In the genomic region with DNA sequence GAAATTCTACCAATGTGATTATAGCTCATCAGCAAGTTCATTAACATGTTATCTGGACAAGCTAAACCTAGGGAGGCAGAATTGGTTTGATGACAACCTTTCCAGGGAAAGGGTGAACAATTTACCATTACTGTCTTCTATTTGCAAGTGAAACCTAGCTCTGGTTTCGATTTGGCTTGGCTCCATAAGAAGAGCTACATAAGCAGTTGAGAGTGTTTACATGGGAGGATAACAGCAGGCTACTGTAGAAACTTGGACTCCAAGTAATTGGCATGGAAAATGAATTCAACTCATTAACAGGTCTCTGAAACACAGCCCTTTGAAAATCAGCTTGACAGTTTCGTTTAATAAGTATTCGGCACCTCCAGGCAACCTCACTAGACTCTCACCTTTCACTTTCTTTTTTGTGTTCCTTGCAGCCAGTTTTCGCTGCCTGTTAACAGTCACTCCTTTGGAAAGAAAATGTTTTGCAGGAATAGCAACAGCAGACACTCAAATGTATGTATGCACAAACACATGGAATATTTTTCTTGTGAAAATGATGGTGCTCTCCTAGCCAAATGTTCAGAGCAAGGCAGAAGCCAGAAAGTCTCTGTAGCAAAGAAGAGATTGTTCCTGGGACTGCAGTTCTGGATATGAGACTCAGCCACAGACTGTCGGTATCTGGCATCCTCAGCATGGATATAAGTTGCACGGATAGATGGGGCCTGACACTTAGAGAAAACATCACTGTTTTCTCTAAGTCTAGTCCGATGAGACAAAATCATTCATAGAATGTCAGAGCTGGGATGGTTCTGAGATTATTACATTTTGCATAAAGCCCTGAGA, we compare ENCODE assay signal across 10 cellular contexts. TPM values are rescaled to one million over a fixed set of nuclear protein-coding genes. Genes with fewer than 3 reads are reported as not detected.
DNase-seq lines count a peak whose midpoint lies in the region; ATAC-seq, FAIRE-seq and TF ChIP-seq lines count a peak whose summit lies in the region.
"Had no signal": no experiment of that assay in that cellular context is flagged by ENCODE, and none has a peak within 500 bp of the region (broad histone marks: within the 10 kb centered on the region; RNA-seq: fewer than 3 reads in every experiment).

No MANE protein-coding gene starts in this region.

- no peak for DNase-seq in left ventricle myocardium inferior
- no peak for DNase-seq in left ventricle myocardium superior
- DNase-seq in activated naive CD8-positive, alpha-beta T cell treated with anti-CD3 and anti-CD28 coated beads, Interleukin-2, amount 10 ng/mL, durations not matched to agents 7 days and 5 days, result no peak
- no peak for DNase-seq in transverse colon
- DNase-seq in urothelium cell line (ENCODE audit: low spot score), result no peak
- no peak for DNase-seq in foreskin keratinocyte
- no peak for DNase-seq in uterus
- DNase-seq: activated gamma-delta T cell treated with Interleukin-2 at 50 U/mL for 16 hours had no signal

- TF ChIP-seq EP300 in transverse colon (IDR thresholded peaks at IDR 0.05; ENCODE audit: low read depth), result no peak

- intact Hi-C loops in left ventricle myocardium inferior (cut with micrococcal nuclease) (no loop called here), left ventricle myocardium superior (cut with micrococcal nuclease) (no loop called here), transverse colon (cut with DNase I; ENCODE audit: low total_unique reads) (no loop called here), uterus (cut with DNase I; ENCODE audit: low total_unique reads) (no loop called here)

- peak overlapping the region; percentile 71 for H3K4me3 Mint-ChIP-seq in activated naive CD8-positive, alpha-beta T cell treated with anti-CD3 and anti-CD28 coated beads, Interleukin-2, amount 10 ng/mL, durations not matched to agents 7 days and 5 days

- no peak for FAIRE-seq in urothelium cell line (lab: Jason Lieb, UNC)

- H3K36me3 Mint-ChIP-seq in activated naive CD8-positive, alpha-beta T cell treated with anti-CD3 and anti-CD28 coated beads, Interleukin-2, amount 10 ng/mL, durations not matched to agents 7 days and 5 days, result no peaks in the 10 kb centered on the region

- H3K27me3 Mint-ChIP-seq in activated naive CD8-positive, alpha-beta T cell treated with anti-CD3 and anti-CD28 coated beads, Interleukin-2, amount 10 ng/mL, durations not matched to agents 7 days and 5 days, result no peaks in the 10 kb centered on the region

- no peak overlapping the region for H3K27ac Mint-ChIP-seq in activated naive CD8-positive, alpha-beta T cell treated with anti-CD3 and anti-CD28 coated beads, Interleukin-2, amount 10 ng/mL, durations not matched to agents 7 days and 5 days

- H3K27me3 ChIP-seq in left ventricle myocardium inferior (ENCODE audit: low read depth) (no peaks in the 10 kb centered on the region), transverse colon (no peaks in the 10 kb centered on the region), foreskin keratinocyte (no peaks in the 10 kb centered on the region), uterus (no peaks in the 10 kb centered on the region)

- H3K9me3 Mint-ChIP-seq in activated naive CD8-positive, alpha-beta T cell treated with anti-CD3 and anti-CD28 coated beads, Interleukin-2, amount 10 ng/mL, durations not matched to agents 7 days and 5 days, result no peaks in the 10 kb centered on the region

- in situ Hi-C loops in transverse colon (cut with MboI; ENCODE audit: low pct_ligation_motif_present in 1 of 4, low pct_unique_long_range_greater_than_20kb in 1 of 4, low sequenced_read_pairs in 3 of 4), result no loop called here

- no peak for ATAC-seq in left ventricle myocardium superior
- ATAC-seq in HG03460 (IDR thresholded peaks at IDR 0.05; ENCODE audit: unreplicated experiment), result peak; percentile 84
- ATAC-seq in activated naive CD8-positive, alpha-beta T cell treated with anti-CD3 and anti-CD28 coated beads, Interleukin-2, amount 10 ng/mL, durations not matched to agents 7 days and 5 days (ENCODE audit: low read depth), result no peak
- no peak for ATAC-seq in foreskin keratinocyte

- H3K36me3 ChIP-seq in left ventricle myocardium inferior (no peaks in the 10 kb centered on the region), transverse colon (no peaks in the 10 kb centered on the region), uterus (no peaks in the 10 kb centered on the region)
- H3K36me3 ChIP-seq: BLaER1 had no signal

- no peaks in the 10 kb centered on the region for H3K9me3 ChIP-seq in left ventricle myocardium inferior (replicated peaks)
- no peaks in the 10 kb centered on the region for H3K9me3 ChIP-seq in transverse colon
- no peaks in the 10 kb centered on the region for H3K9me3 ChIP-seq in uterus
- H3K9me3 ChIP-seq: BLaER1 had no signal

- no peaks in the 10 kb centered on the region for H3K4me1 Mint-ChIP-seq in activated naive CD8-positive, alpha-beta T cell treated with anti-CD3 and anti-CD28 coated beads, Interleukin-2, amount 10 ng/mL, durations not matched to agents 7 days and 5 days

- no peak for TF ChIP-seq POLR2A in transverse colon (IDR thresholded peaks at IDR 0.05)
- no peak for TF ChIP-seq POLR2A in uterus (IDR thresholded peaks at IDR 0.05)

- peak overlapping the region; percentile 17 for H3K4me3 ChIP-seq in left ventricle myocardium inferior
- peak overlapping the region in 3 of 4 donors; percentile 14 to 32 (median 16) for H3K4me3 ChIP-seq in transverse colon
- no peak overlapping the region for H3K4me3 ChIP-seq in uterus
- H3K4me3 ChIP-seq: BLaER1 had no signal

- no peak for TF ChIP-seq CTCF in left ventricle myocardium inferior (IDR thresholded peaks at IDR 0.05; ENCODE audit: borderline replicate concordance)
- no peak for TF ChIP-seq CTCF in transverse colon (IDR thresholded peaks at IDR 0.05)
- TF ChIP-seq CTCF in foreskin keratinocyte (conservative IDR thresholded peaks at IDR 0.05), result no peak
- no peak for TF ChIP-seq CTCF in uterus (IDR thresholded peaks at IDR 0.05)

- H3K4me1 ChIP-seq in left ventricle myocardium inferior, result no peaks in the 10 kb centered on the region
- H3K4me1 ChIP-seq in transverse colon, result no peaks in the 10 kb centered on the region
- H3K4me1 ChIP-seq in foreskin keratinocyte, result no peaks in the 10 kb centered on the region
- H3K4me1 ChIP-seq in uterus, result no peaks in the 10 kb centered on the region
- H3K4me1 ChIP-seq: BLaER1 had no signal

- WGBS in transverse colon (ENCODE audit: low coverage in 1 of 2), 2 donors, result 33% methylated on average over 7 of the region's 7 CpGs; no CpG with 5 or more reads in 1 of the 2 donors

- POLR2A ChIA-PET in activated naive CD8-positive, alpha-beta T cell treated with anti-CD3 and anti-CD28 coated beads, Interleukin-2, amount 10 ng/mL, durations not matched to agents 7 days and 5 days (lab: Charles Lee), result no interaction called here

- no peak overlapping the region for H3K27ac ChIP-seq in left ventricle myocardium inferior (replicated peaks)
- H3K27ac ChIP-seq in transverse colon, result no peak overlapping the region
- no peak overlapping the region for H3K27ac ChIP-seq in foreskin keratinocyte
- H3K27ac ChIP-seq in uterus, result no peak overlapping the region
- H3K27ac ChIP-seq: BLaER1 had no signal

RNA-seq across cellular contexts. Expression of gene POU3F4, which starts 27.5 kb away (rescaled TPM):
- total RNA-seq in left ventricle myocardium inferior (not detected), left ventricle myocardium superior (not detected), transverse colon (under 1 TPM in 1 of 4 donors, not detected in 3; 0.14 TPM), foreskin keratinocyte (not detected in 2 replicates), uterus (not detected)
- not detected for total RNA-seq in activated naive CD8-positive, alpha-beta T cell treated with anti-CD3 and anti-CD28 coated beads, Interleukin-2, amount 10 ng/mL, durations not matched to agents 7 days and 5 days
- polyA plus RNA-seq in foreskin keratinocyte, result not detected in 2 replicates

Comparison
In these comparisons a context has a peak if more than half of its experiments do, and no peak if none do; other contexts are left out.
1. H3K4me3 ChIP-seq: peak in left ventricle myocardium inferior (single experiment) and transverse colon (3 of 4); none in uterus (0 of 2).